Comparison of ENCODE assay signal across 13 cellular contexts in the genomic region with DNA sequence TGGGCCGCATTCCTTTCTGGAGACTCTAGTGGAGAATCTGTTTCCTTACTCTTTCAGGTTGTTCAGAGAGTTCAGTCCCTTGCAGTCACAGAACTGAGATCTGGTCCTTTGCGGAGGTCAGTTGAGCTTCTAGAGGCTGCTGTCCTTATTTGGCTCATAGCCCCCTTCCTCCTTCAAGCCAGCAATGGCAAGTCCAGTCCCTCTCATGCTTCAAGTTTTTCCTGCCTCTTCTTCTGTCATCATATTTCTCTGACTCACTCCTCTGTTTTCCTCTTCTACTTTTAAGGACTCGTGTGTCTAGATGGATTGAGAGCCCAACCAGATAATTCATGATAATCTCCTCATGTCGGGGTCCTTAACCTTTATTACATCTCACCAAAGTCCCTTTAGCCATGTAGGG.
"Had no signal": no experiment of that assay in that cellular context is flagged by ENCODE, and none has a peak within 500 bp of the region (broad histone marks: within the 10 kb centered on the region; RNA-seq: fewer than 3 reads in every experiment).

No MANE protein-coding gene starts in this region.

- H3K4me3 Mint-ChIP-seq: activated naive CD8-positive, alpha-beta T cell treated with anti-CD3 and anti-CD28 coated beads, Interleukin-2, amount 10 ng/mL, durations not matched to agents 7 days and 5 days; neural crest cell had no signal

- H3K9me3 ChIP-seq: ovary, stomach, thoracic aorta, upper lobe of right lung had no signal

- H3K27me3 ChIP-seq: foreskin keratinocyte, ovary, stomach, upper lobe of right lung had no signal

- H3K27ac Mint-ChIP-seq: activated naive CD8-positive, alpha-beta T cell treated with anti-CD3 and anti-CD28 coated beads, Interleukin-2, amount 10 ng/mL, durations not matched to agents 7 days and 5 days had no signal

- H3K9me3 Mint-ChIP-seq: activated naive CD8-positive, alpha-beta T cell treated with anti-CD3 and anti-CD28 coated beads, Interleukin-2, amount 10 ng/mL, durations not matched to agents 7 days and 5 days; neural crest cell had no signal

- H3K27ac ChIP-seq: foreskin keratinocyte, ovary, thoracic aorta, upper lobe of right lung had no signal

- H3K4me3 ChIP-seq: ovary, stomach, thoracic aorta, upper lobe of right lung had no signal

- H3K36me3 ChIP-seq: ovary, stomach, thoracic aorta, upper lobe of right lung had no signal

- DNase-seq: activated CD4-positive, alpha-beta T cell treated with anti-CD3 and anti-CD28 coated beads, Interleukin-2, amount 50 U/mL, for 1 hour; activated CD8-positive, alpha-beta memory T cell treated with anti-CD3 and anti-CD28 coated beads for 24 hours; activated naive CD4-positive, alpha-beta T cell; activated naive CD8-positive, alpha-beta T cell treated with anti-CD3 and anti-CD28 coated beads, Interleukin-2, amount 10 ng/mL, durations not matched to agents 7 days and 5 days; foreskin keratinocyte; glutamatergic neuron; ovary; stomach; T-helper 9 cell; upper lobe of right lung had no signal

- ATAC-seq: foreskin keratinocyte, sciatic nerve, upper lobe of right lung had no signal

- H3K4me1 ChIP-seq: foreskin keratinocyte had no signal
